In the genomic region with DNA sequence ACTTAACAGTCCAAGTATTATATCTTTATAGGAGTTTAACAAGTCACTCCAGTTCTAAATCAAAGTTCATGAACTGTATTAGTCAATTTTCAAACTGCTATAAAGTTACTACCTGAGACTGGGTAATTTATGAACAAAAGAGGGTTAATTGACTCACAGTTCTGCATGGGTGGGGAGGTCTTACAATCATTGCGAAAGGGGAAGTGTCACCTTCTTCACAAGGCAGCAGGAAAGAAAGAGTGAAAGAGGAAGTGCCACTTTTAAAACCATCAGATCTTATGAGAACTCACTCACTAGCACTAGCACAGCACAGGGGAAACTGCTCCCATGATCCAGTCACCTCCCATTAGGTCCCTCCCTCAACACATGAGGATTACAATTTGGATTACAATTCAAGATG, we compare ENCODE assay signal across 10 cellular contexts.
DNase-seq lines count a peak whose midpoint lies in the region; ATAC-seq, FAIRE-seq and TF ChIP-seq lines count a peak whose summit lies in the region.
"Had no signal": no experiment of that assay in that cellular context is flagged by ENCODE, and none has a peak within 500 bp of the region (broad histone marks: within the 10 kb centered on the region; RNA-seq: fewer than 3 reads in every experiment).

No MANE protein-coding gene starts in this region.

- no peak for DNase-seq in GM12891 (ENCODE audit: insufficient read length, low spot score)
- DNase-seq in epithelial cell of esophagus (ENCODE audit: low read depth): peak; percentile 92
- no peak for DNase-seq in NCI-H1694 treated with DMSO at 0.1 percent for 48 hours (lab: John Stamatoyannopoulos, UW)
- DNase-seq in epidermal melanocyte (ENCODE audit: insufficient read length, low spot score): no peak
- DNase-seq in stimulated activated naive CD4-positive, alpha-beta T cell (lab: John Stamatoyannopoulos, UW): no peak
- no peak for DNase-seq in midbrain (lab: John Stamatoyannopoulos, UW)
- DNase-seq: erythroblast had no signal

- peak; percentile 90 for FAIRE-seq in GM12891 (lab: Jason Lieb, UNC)

- ATAC-seq in GM21526 (IDR thresholded peaks at IDR 0.05; ENCODE audit: low FRiP score, unreplicated experiment): peak; percentile 100
- peak; percentile 100 for ATAC-seq in HG03558 (IDR thresholded peaks at IDR 0.05; ENCODE audit: extremely low read depth, unreplicated experiment)

- no peak for TF ChIP-seq POLR2A in GM12891 (IDR thresholded peaks at IDR 0.05; ENCODE audit: low read depth, low read length)

- TF ChIP-seq CTCF in epithelial cell of esophagus (IDR thresholded peaks at IDR 0.05; ENCODE audit: insufficient read depth, low read depth, low read length, missing control alignments): no peak

- no peak overlapping the region for H3K4me3 ChIP-seq in epithelial cell of esophagus (ENCODE audit: low read length)
- H3K4me3 ChIP-seq: SK-N-MC had no signal

TF ChIP-seq in GM12891, 5 proteins besides CTCF, POLR2A, EP300 and RAD21:
- TF ChIP-seq TAF1 (IDR thresholded peaks at IDR 0.05; ENCODE audit: low read depth, low read length) (no peak), POU2F2 (IDR thresholded peaks at IDR 0.05; ENCODE audit: low read depth, low read length) (0 out of 2 replicates have a peak, but pooled peaks have one; percentile 18), SPI1 (IDR thresholded peaks at IDR 0.05; ENCODE audit: low read depth, low read length) (peak; percentile 100), POLR2AphosphoS5 (IDR thresholded peaks at IDR 0.05; ENCODE audit: low read depth, low read length) (no peak), PAX5 (IDR thresholded peaks at IDR 0.05; ENCODE audit: insufficient read depth, low read length, severe bottlenecking) (peak; percentile 55)
